ENCODE assay signal across 14 cellular contexts in the genomic region with DNA sequence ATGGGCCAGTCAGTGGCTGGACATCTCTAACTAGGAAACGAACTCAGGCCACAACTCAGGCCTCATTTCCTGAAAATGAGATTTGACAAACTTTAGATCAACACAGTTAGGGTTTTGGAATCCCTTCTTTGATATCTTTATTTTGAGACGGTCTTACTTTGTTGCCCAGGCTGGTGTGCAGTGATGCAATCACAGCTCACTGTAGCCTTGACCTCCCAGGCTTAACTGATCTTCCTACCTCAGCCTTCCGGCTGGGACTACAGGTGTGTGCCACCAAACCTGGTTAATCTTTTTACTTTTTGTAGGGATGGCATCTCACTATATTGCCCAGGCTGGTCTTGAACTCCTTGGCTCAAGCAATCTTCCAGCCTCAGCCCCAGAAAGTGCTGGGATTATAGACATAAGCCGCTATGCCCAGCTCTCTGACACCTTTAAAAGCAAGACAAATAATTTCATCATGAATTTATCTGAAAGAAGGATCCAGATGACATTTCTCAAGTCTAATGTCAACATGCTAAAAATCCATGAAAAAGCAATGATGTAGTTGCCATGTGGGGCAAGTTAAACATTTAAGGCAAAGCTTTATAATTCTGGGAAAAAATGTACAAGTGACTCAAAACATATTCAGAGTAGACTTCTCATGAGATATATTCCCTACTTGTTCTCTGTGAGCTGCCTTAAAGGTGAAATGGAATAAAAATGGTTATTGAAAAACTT.
DNase-seq lines count a peak whose midpoint lies in the region; ATAC-seq and TF ChIP-seq lines count a peak whose summit lies in the region.
"Had no signal": no experiment of that assay in that cellular context is flagged by ENCODE, and none has a peak within 500 bp of the region (broad histone marks: within the 10 kb centered on the region; RNA-seq: fewer than 3 reads in every experiment).

No MANE protein-coding gene starts in this region.

- TF ChIP-seq CTCF in A673 (conservative IDR thresholded peaks at IDR 0.05; ENCODE audit: low read depth, low read length) (no peak), ascending aorta (IDR thresholded peaks at IDR 0.05) (no peak), right lobe of liver (IDR thresholded peaks at IDR 0.05) (no peak)

- 14% methylated on average over 4 of the region's 4 CpGs for WGBS in right lobe of liver (ENCODE audit: insufficient coverage, low coverage, low lambda C conversion rate, missing lambda C conversion rate)

- H3K27ac ChIP-seq in A673 (ENCODE audit: low read depth, low read length, poor library complexity, severe bottlenecking) (peak overlapping the region; percentile 63), ascending aorta (peak overlapping the region; percentile 72 to 79), right lobe of liver (peak overlapping the region; percentile 23 to 63 (median 43))
- H3K27ac ChIP-seq: PC-9 had no signal

- no TSS peak for BruUV-seq in A673 (replicated peaks; lab: Mats Ljungman, UMichigan)

- peak; percentile 14 for ATAC-seq in GM19438 (IDR thresholded peaks at IDR 0.05; ENCODE audit: low read depth, unreplicated experiment)
- ATAC-seq in right lobe of liver = peak; percentile 72 to 87 (median 84)
- no peak for ATAC-seq in GM21619 (IDR thresholded peaks at IDR 0.05; ENCODE audit: unreplicated experiment)
- ATAC-seq in HG03439 (IDR thresholded peaks at IDR 0.05; ENCODE audit: unreplicated experiment) = no peak

- H3K4me3 ChIP-seq in A673 (ENCODE audit: low read depth, low read length, poor library complexity, severe bottlenecking) (no peak overlapping the region), ascending aorta (no peak overlapping the region), right lobe of liver (no peak overlapping the region)
- H3K4me3 ChIP-seq: HAP-1, PC-9, uterus had no signal

- intact Hi-C loops in A673 (cut with micrococcal nuclease; ENCODE audit: unreplicated experiment) (no loop called here), ascending aorta (cut with DNase I) (loop anchor here (2.0 kb wide), 1 partner anchor 36 kb away; no protein-coding TSS in a partner anchor), right lobe of liver (cut with DNase I) (no loop called here)

- H3K4me1 ChIP-seq in A673 (ENCODE audit: insufficient read depth, low read length, poor library complexity, severe bottlenecking) = peaks cover 46% of the 10 kb centered on the region
- peaks cover 7 to 18% of the 10 kb centered on the region in 2 donors for H3K4me1 ChIP-seq in ascending aorta
- peaks cover 0 to 33% (median 13%) of the 10 kb centered on the region in 4 donors for H3K4me1 ChIP-seq in right lobe of liver
- H3K4me1 ChIP-seq: uterus had no signal

- TF ChIP-seq POLR2A in right lobe of liver (IDR thresholded peaks at IDR 0.05) = no peak

- H3K36me3 ChIP-seq in A673 (ENCODE audit: insufficient read depth, low read length, poor library complexity, severe bottlenecking) (no peaks in the 10 kb centered on the region), ascending aorta (peaks cover 4 to 6% of the 10 kb centered on the region in 2 donors), right lobe of liver (peaks cover 0 to 8% (median 2%) of the 10 kb centered on the region in 4 donors)
- H3K36me3 ChIP-seq: HAP-1, uterus had no signal

- no peaks in the 10 kb centered on the region for H3K9me3 ChIP-seq in A673 (ENCODE audit: low read depth, low read length, poor library complexity, severe bottlenecking)
- H3K9me3 ChIP-seq in ascending aorta = no peaks in the 10 kb centered on the region
- H3K9me3 ChIP-seq in right lobe of liver = no peaks in the 10 kb centered on the region
- H3K9me3 ChIP-seq: HAP-1, uterus had no signal

- H3K27me3 ChIP-seq in A673 (replicated peaks; ENCODE audit: insufficient read depth, low read depth, low read length, poor library complexity) (no peaks in the 10 kb centered on the region), ascending aorta (no peaks in the 10 kb centered on the region), right lobe of liver (no peaks in the 10 kb centered on the region)
- H3K27me3 ChIP-seq: uterus had no signal

- DNase-seq in A673 (ENCODE audit: low spot score) (no peak), ascending aorta (ENCODE audit: low spot score in 2 of 2) (no peak), right lobe of liver (peak; percentile 44 to 66 (median 61)), NCI-H146 (lab: John Stamatoyannopoulos, UW) (no peak), SHP77 (lab: John Stamatoyannopoulos, UW) (no peak)
- DNase-seq: activated CD4-positive, alpha-beta T cell treated with anti-CD3 and anti-CD28 coated beads, Interleukin-2, amount 10 ng/mL, durations not matched to agents 7 days and 5 days; DMS153; NCI-H1092; PC-9 had no signal

- POLR2A ChIA-PET in A673 (lab: Charles Lee; ENCODE audit: low non-redundant PET) = no interaction called here

- CTCF ChIA-PET in A673 (lab: Charles Lee) = no interaction called here

Comparison
In these comparisons a context has a peak if more than half of its experiments do, and no peak if none do; other contexts are left out.
1. DNase-seq: peak in right lobe of liver (3 of 3); none in A673 (single experiment), ascending aorta (0 of 2), NCI-H146 (single experiment) and SHP77 (0 of 2).
2. ATAC-seq: peak in GM19438 (single experiment) and right lobe of liver (4 of 4); none in GM21619 (single experiment) and HG03439 (single experiment).
3. Peak in every context shown above with its lines, with median percentiles within 50 percentile points of each other: H3K27ac ChIP-seq.